Comparison of ENCODE assay signal across 8 cellular contexts in genomic region chr11:14645247-14645912, GRCh38. TPM values are rescaled to one million over a fixed set of nuclear protein-coding genes. Genes with fewer than 3 reads are reported as not detected.
DNase-seq lines count a peak whose midpoint lies in the region; ATAC-seq and TF ChIP-seq lines count a peak whose summit lies in the region.

No MANE protein-coding gene starts in this region.

- H3K9me3 ChIP-seq in RWPE2 (ENCODE audit: severe bottlenecking), result no peaks in the 10 kb centered on the region

- TF ChIP-seq CTCF in RWPE2 (IDR thresholded peaks at IDR 0.05; ENCODE audit: poor library complexity, severe bottlenecking), result no peak
- TF ChIP-seq CTCF in endothelial cell (IDR thresholded peaks at IDR 0.05; ENCODE audit: unreplicated experiment), result no peak
- no peak for TF ChIP-seq CTCF in osteocyte (IDR thresholded peaks at IDR 0.05)

- no peaks in the 10 kb centered on the region for H3K27me3 Mint-ChIP-seq in activated CD8-positive, alpha-beta memory T cell treated with anti-CD3 and anti-CD28 coated beads, Interleukin-2, amount 10 ng/mL, durations not matched to agents 7 days and 5 days
- H3K27me3 Mint-ChIP-seq in endothelial cell (ENCODE audit: unreplicated experiment), result peaks cover 6% of the 10 kb centered on the region
- H3K27me3 Mint-ChIP-seq in osteocyte (ENCODE audit: unreplicated experiment), result peaks cover 59% of the 10 kb centered on the region

- H3K27me3 ChIP-seq in RWPE2 (ENCODE audit: insufficient read depth, poor library complexity, severe bottlenecking), result peaks cover 80% of the 10 kb centered on the region

- peaks cover 49% of the 10 kb centered on the region for H3K36me3 Mint-ChIP-seq in activated CD8-positive, alpha-beta memory T cell treated with anti-CD3 and anti-CD28 coated beads, Interleukin-2, amount 10 ng/mL, durations not matched to agents 7 days and 5 days
- H3K36me3 Mint-ChIP-seq in endothelial cell (ENCODE audit: low read depth, unreplicated experiment) (no peaks in the 10 kb centered on the region), osteocyte (ENCODE audit: unreplicated experiment) (no peaks in the 10 kb centered on the region)

- H3K4me1 ChIP-seq in RWPE2 (ENCODE audit: insufficient read depth, poor library complexity, severe bottlenecking), result no peaks in the 10 kb centered on the region

- no peak overlapping the region for H3K27ac ChIP-seq in RWPE2 (ENCODE audit: poor library complexity, severe bottlenecking)

- H3K4me3 ChIP-seq in RWPE2 (ENCODE audit: severe bottlenecking), result peak overlapping the region; percentile 49

- peak overlapping the region; percentile 85 for H3K4me3 Mint-ChIP-seq in activated CD8-positive, alpha-beta memory T cell treated with anti-CD3 and anti-CD28 coated beads, Interleukin-2, amount 10 ng/mL, durations not matched to agents 7 days and 5 days
- H3K4me3 Mint-ChIP-seq in endothelial cell (ENCODE audit: unreplicated experiment) (peak overlapping the region; percentile 90), osteocyte (ENCODE audit: unreplicated experiment) (peak overlapping the region; percentile 68)

- CTCF ChIA-PET in activated CD8-positive, alpha-beta memory T cell treated with anti-CD3 and anti-CD28 coated beads, Interleukin-2, amount 10 ng/mL, durations not matched to agents 7 days and 5 days (lab: Charles Lee), result interaction anchor here (0.9 to 4.2 kb wide), 20 partner anchors 10 to 261 kb away, joined by 3 to 43 read pairs (median 4); partner anchors contain the start of genes CYP2R1 and PSMA1

- DNase-seq in activated CD8-positive, alpha-beta memory T cell treated with anti-CD3 and anti-CD28 coated beads, Interleukin-2, amount 10 ng/mL, durations not matched to agents 7 days and 5 days, result no peak
- DNase-seq in activated CD8-positive, alpha-beta memory T cell treated with anti-CD3 and anti-CD28 coated beads, Interleukin-2, amount 50 U/mL, for 48 hours, result no peak
- DNase-seq in RWPE2 (ENCODE audit: low spot score), result no peak
- DNase-seq in endothelial cell (ENCODE audit: low spot score), result no peak
- DNase-seq in osteocyte (ENCODE audit: extremely low spot score, unreplicated experiment), result no peak

- peak overlapping the region; percentile 89 for H3K27ac Mint-ChIP-seq in activated CD8-positive, alpha-beta memory T cell treated with anti-CD3 and anti-CD28 coated beads, Interleukin-2, amount 10 ng/mL, durations not matched to agents 7 days and 5 days
- no peak overlapping the region for H3K27ac Mint-ChIP-seq in endothelial cell (ENCODE audit: unreplicated experiment)
- no peak overlapping the region for H3K27ac Mint-ChIP-seq in osteocyte (ENCODE audit: unreplicated experiment)

- no peak for ATAC-seq in activated CD8-positive, alpha-beta memory T cell treated with anti-CD3 and anti-CD28 coated beads, Interleukin-2, amount 10 ng/mL, durations not matched to agents 7 days and 5 days
- ATAC-seq in RWPE2 (ENCODE audit: low read depth) (0 out of 3 replicates have a peak, but pooled peaks have one; percentile 23), GM18861 (IDR thresholded peaks at IDR 0.05; ENCODE audit: unreplicated experiment) (no peak), GM18511 (IDR thresholded peaks at IDR 0.05; ENCODE audit: unreplicated experiment) (no peak), HG02588 (IDR thresholded peaks at IDR 0.05; ENCODE audit: unreplicated experiment) (no peak)

- no peaks in the 10 kb centered on the region for H3K36me3 ChIP-seq in RWPE2 (ENCODE audit: low read depth)

- no peaks in the 10 kb centered on the region for H3K9me3 Mint-ChIP-seq in activated CD8-positive, alpha-beta memory T cell treated with anti-CD3 and anti-CD28 coated beads, Interleukin-2, amount 10 ng/mL, durations not matched to agents 7 days and 5 days (ENCODE audit: low read depth)
- H3K9me3 Mint-ChIP-seq in endothelial cell (ENCODE audit: unreplicated experiment) (no peaks in the 10 kb centered on the region), osteocyte (ENCODE audit: unreplicated experiment) (no peaks in the 10 kb centered on the region)

- H3K4me1 Mint-ChIP-seq in activated CD8-positive, alpha-beta memory T cell treated with anti-CD3 and anti-CD28 coated beads, Interleukin-2, amount 10 ng/mL, durations not matched to agents 7 days and 5 days, result peaks cover 51% of the 10 kb centered on the region
- H3K4me1 Mint-ChIP-seq in endothelial cell (ENCODE audit: unreplicated experiment), result no peaks in the 10 kb centered on the region
- peaks cover 6% of the 10 kb centered on the region for H3K4me1 Mint-ChIP-seq in osteocyte (ENCODE audit: unreplicated experiment)

RNA-seq across cellular contexts. Expression of gene PDE3B, which starts 1.8 kb away (rescaled TPM):
- 10 to 100 TPM; 81.3 to 92.2 TPM for total RNA-seq in activated CD8-positive, alpha-beta memory T cell treated with anti-CD3 and anti-CD28 coated beads, Interleukin-2, amount 10 ng/mL, durations not matched to agents 7 days and 5 days
- total RNA-seq in endothelial cell (ENCODE audit: unreplicated experiment), result 4.0 TPM
- total RNA-seq in osteocyte, result 0.08 and 0.16 TPM in 2 replicates

Comparison
In these comparisons a context has a peak if more than half of its experiments do, and no peak if none do; other contexts are left out.
1. RNA of gene PDE3B, which starts 1.8 kb away (total RNA-seq): 81.3 to 92.2 TPM in activated CD8-positive, alpha-beta memory T cell treated with anti-CD3 and anti-CD28 coated beads, Interleukin-2, amount 10 ng/mL, durations not matched to agents 7 days and 5 days; 4.0 TPM in endothelial cell (single experiment) and 0.08 to 0.16 TPM in osteocyte; every median in the first group is over 10 times any median in the second.
2. Peak in every context shown above with its lines, with median percentiles within 50 percentile points of each other: H3K4me3 Mint-ChIP-seq.